Comparison of ENCODE assay signal across 9 cellular contexts in the genomic region with DNA sequence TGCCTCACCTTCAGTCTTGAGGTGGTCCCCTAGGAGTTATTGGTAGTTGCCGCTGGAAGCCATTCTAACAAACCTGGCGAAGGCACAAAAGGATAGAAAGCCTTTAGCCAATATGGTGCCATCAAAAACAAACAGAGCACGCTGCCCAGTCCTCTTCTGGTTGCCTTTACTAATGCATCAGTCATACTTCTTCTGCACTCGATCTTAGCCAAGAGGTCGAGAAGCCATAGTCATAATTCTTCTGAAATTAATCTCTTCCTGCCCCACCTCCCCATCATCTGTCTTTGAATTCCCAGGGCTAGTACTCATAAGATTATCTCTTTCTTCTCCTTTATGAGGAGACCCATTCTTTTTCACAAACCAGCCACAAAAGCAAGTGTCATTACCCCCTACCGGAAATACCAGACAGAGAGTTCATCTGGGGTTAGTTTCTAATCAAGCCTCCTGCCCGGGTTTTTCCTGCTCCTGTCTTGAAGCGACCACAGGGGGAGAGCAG. TPM values are rescaled to one million over a fixed set of nuclear protein-coding genes. Genes with fewer than 3 reads are reported as not detected.
DNase-seq lines count a peak whose midpoint lies in the region; ATAC-seq and TF ChIP-seq lines count a peak whose summit lies in the region.
"Had no signal": no experiment of that assay in that cellular context is flagged by ENCODE, and none has a peak within 500 bp of the region (broad histone marks: within the 10 kb centered on the region; RNA-seq: fewer than 3 reads in every experiment).

No MANE protein-coding gene starts in this region.

- no TSS peak for BruUV-seq in HCT116 (replicated peaks; lab: Mats Ljungman, UMichigan)

- RAD21 ChIA-PET in HCT116 (lab: Charles Lee; ENCODE audit: low non-redundant PET in 1 of 2, low total read pairs in 2 of 2, uncharacterized antibody in 2 of 2, unreplicated experiment in 2 of 2), result no interaction called here

- H3K4me2 ChIP-seq in HCT116 (ENCODE audit: low read length), result peak overlapping the region; percentile 49

- TF ChIP-seq RAD21 in HCT116 (IDR thresholded peaks at IDR 0.05; ENCODE audit: low read depth), result peak; percentile 39

- peak overlapping the region; percentile 73 for H3K9ac ChIP-seq in HCT116 (ENCODE audit: low read length)

- no peaks in the 10 kb centered on the region for H3K27me3 ChIP-seq in HCT116 (ENCODE audit: insufficient read depth, low read length)
- H3K27me3 ChIP-seq in SJCRH30, result no peaks in the 10 kb centered on the region
- H3K27me3 ChIP-seq: adrenal gland, left lung had no signal

- POLR2A ChIA-PET in HCT116 (lab: Charles Lee), result interaction anchor here (1.9 kb wide), 1 partner anchor 10 kb away, joined by 7 read pairs; no protein-coding TSS in a partner anchor

- ATAC-seq in HCT116, result peak; percentile 60
- peak; percentile 34 for ATAC-seq in stimulated activated naive CD8-positive, alpha-beta T cell treated with anti-CD3 and anti-CD28 coated beads, Interleukin-15, Interleukin-2, amounts not matched to agents 100 U/mL and 50 U/mL, for 24 hours

- TF ChIP-seq POLR2A in HCT116 (IDR thresholded peaks at IDR 0.05; ENCODE audit: borderline replicate concordance, extremely low read depth, insufficient read depth, insufficient read length), result no peak

- H3K27ac ChIP-seq in HCT116 (ENCODE audit: low read depth, low read length) (peak overlapping the region; percentile 92), SJCRH30 (peak overlapping the region; percentile 38)
- H3K27ac ChIP-seq: adrenal gland had no signal

- H3K4me3 ChIP-seq in HCT116 (replicated peaks in 1 of 2; ENCODE audit: low read depth in 1 of 2, low read length in 2 of 2) (peak overlapping the region in 1 of 2 experiments; percentile 27; a peak in 1 of 4 replicates), SJCRH30 (no peak overlapping the region), fibroblast of mammary gland (ENCODE audit: control insufficient read depth, low read depth, low read length) (no peak overlapping the region)
- H3K4me3 ChIP-seq: adrenal gland, left lung had no signal

- H3K9me2 ChIP-seq in HCT116 (ENCODE audit: insufficient read depth), result no peaks in the 10 kb centered on the region

- H3K9me3 ChIP-seq in HCT116 (ENCODE audit: control insufficient read depth in 1 of 2, insufficient read depth in 1 of 2, low read depth in 1 of 2, low read length in 2 of 2), result peaks cover 0 to 12% of the 10 kb centered on the region in 2 experiments; a peak in 1 of 4 replicates
- no peaks in the 10 kb centered on the region for H3K9me3 ChIP-seq in SJCRH30 (replicated peaks)
- H3K9me3 ChIP-seq: adrenal gland, left lung had no signal

- H4K20me1 ChIP-seq in HCT116 (ENCODE audit: insufficient read depth), result no peaks in the 10 kb centered on the region

- CTCF ChIA-PET in HCT116 (lab: Charles Lee), result no interaction called here

- no peak overlapping the region for H2AFZ ChIP-seq in HCT116 (ENCODE audit: low read depth, low read length, poor library complexity, severe bottlenecking)

- H3K36me3 ChIP-seq in HCT116 (ENCODE audit: control insufficient read depth in 1 of 2, insufficient read depth in 2 of 2, low read length in 2 of 2) (peaks cover 0 to 19% of the 10 kb centered on the region in 2 experiments; a peak in 2 of 4 replicates), SJCRH30 (no peaks in the 10 kb centered on the region)
- H3K36me3 ChIP-seq: adrenal gland, left lung had no signal

- peaks cover 51 to 63% of the 10 kb centered on the region in 2 experiments for H3K4me1 ChIP-seq in HCT116 (ENCODE audit: control insufficient read depth in 1 of 2, insufficient read depth in 2 of 2, low read length in 2 of 2)
- peaks cover 24% of the 10 kb centered on the region for H3K4me1 ChIP-seq in SJCRH30

- intact Hi-C loops in HCT116 (cut with micrococcal nuclease), result loop anchor here (10.0 kb wide), 1 partner anchor 175 kb away; no protein-coding TSS in a partner anchor

- DNase-seq in HCT116 (ENCODE audit: low read depth, low spot score) (peak; percentile 91), SJCRH30 (peak; percentile 28 to 43), fibroblast of mammary gland (ENCODE audit: low read depth) (peak; percentile 82), Ammon's horn (ENCODE audit: low spot score) (no peak), anterior cingulate cortex (lab: John Stamatoyannopoulos, UW) (no peak), NCI-H345 (lab: John Stamatoyannopoulos, UW) (no peak)
- no peak for DNase-seq in stimulated activated naive CD8-positive, alpha-beta T cell treated with anti-CD3 and anti-CD28 coated beads, Interleukin-15, Interleukin-2, amounts not matched to agents 100 U/mL and 50 U/mL, for 24 hours
- DNase-seq: adrenal gland, left lung had no signal

- no peaks in the 10 kb centered on the region for H3K79me2 ChIP-seq in HCT116 (ENCODE audit: insufficient read depth, low read length)

- no peak for TF ChIP-seq CTCF in HCT116 (IDR thresholded peaks at IDR 0.05 in 2 of 3, conservative IDR thresholded peaks at IDR 0.05 in 1 of 3; ENCODE audit: borderline replicate concordance in 1 of 3, insufficient read depth in 1 of 3, low read depth in 2 of 3, low read length in 2 of 3)
- no peak for TF ChIP-seq CTCF in fibroblast of mammary gland (conservative IDR thresholded peaks at IDR 0.05; ENCODE audit: control insufficient read depth, insufficient read depth, low read depth, low read length)

TF ChIP-seq in HCT116, 20 proteins besides CTCF, POLR2A, EP300 and RAD21 (continues in another document):
- peak; percentile 66 for TF ChIP-seq POLR2AphosphoS5 (IDR thresholded peaks at IDR 0.05; ENCODE audit: low read depth, low read length)
- TF ChIP-seq, protein P1, sequence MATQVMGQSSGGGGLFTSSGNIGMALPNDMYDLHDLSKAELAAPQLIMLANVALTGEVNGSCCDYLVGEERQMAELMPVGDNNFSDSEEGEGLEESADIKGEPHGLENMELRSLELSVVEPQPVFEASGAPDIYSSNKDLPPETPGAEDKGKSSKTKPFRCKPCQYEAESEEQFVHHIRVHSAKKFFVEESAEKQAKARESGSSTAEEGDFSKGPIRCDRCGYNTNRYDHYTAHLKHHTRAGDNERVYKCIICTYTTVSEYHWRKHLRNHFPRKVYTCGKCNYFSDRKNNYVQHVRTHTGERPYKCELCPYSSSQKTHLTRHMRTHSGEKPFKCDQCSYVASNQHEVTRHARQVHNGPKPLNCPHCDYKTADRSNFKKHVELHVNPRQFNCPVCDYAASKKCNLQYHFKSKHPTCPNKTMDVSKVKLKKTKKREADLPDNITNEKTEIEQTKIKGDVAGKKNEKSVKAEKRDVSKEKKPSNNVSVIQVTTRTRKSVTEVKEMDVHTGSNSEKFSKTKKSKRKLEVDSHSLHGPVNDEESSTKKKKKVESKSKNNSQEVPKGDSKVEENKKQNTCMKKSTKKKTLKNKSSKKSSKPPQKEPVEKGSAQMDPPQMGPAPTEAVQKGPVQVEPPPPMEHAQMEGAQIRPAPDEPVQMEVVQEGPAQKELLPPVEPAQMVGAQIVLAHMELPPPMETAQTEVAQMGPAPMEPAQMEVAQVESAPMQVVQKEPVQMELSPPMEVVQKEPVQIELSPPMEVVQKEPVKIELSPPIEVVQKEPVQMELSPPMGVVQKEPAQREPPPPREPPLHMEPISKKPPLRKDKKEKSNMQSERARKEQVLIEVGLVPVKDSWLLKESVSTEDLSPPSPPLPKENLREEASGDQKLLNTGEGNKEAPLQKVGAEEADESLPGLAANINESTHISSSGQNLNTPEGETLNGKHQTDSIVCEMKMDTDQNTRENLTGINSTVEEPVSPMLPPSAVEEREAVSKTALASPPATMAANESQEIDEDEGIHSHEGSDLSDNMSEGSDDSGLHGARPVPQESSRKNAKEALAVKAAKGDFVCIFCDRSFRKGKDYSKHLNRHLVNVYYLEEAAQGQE (IDR thresholded peaks at IDR 0.05; ENCODE audit: low read depth), result no peak
- TF ChIP-seq SIN3A (IDR thresholded peaks at IDR 0.05; ENCODE audit: low read depth), result 0 out of 2 replicates have a peak, but pooled peaks have one; percentile 58
- no peak for TF ChIP-seq ZNF274 (IDR thresholded peaks at IDR 0.05; ENCODE audit: low read depth, low read length)
- TF ChIP-seq SP1 (IDR thresholded peaks at IDR 0.05; ENCODE audit: low read depth), result peak; percentile 96
- peak; percentile 67; the same call in 1 of the 2 replicates for TF ChIP-seq SRF (IDR thresholded peaks at IDR 0.05; ENCODE audit: low read depth)
- peak; percentile 91 for TF ChIP-seq JUND (IDR thresholded peaks at IDR 0.05)
- TF ChIP-seq, protein P2, sequence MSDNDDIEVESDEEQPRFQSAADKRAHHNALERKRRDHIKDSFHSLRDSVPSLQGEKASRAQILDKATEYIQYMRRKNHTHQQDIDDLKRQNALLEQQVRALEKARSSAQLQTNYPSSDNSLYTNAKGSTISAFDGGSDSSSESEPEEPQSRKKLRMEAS (IDR thresholded peaks at IDR 0.05), result peak; percentile 96
- TF ChIP-seq EZH2phosphoT487 (IDR thresholded peaks at IDR 0.05; ENCODE audit: borderline replicate concordance), result no peak
- no peak for TF ChIP-seq EZH2 (IDR thresholded peaks at IDR 0.05)
- TF ChIP-seq, protein P3, sequence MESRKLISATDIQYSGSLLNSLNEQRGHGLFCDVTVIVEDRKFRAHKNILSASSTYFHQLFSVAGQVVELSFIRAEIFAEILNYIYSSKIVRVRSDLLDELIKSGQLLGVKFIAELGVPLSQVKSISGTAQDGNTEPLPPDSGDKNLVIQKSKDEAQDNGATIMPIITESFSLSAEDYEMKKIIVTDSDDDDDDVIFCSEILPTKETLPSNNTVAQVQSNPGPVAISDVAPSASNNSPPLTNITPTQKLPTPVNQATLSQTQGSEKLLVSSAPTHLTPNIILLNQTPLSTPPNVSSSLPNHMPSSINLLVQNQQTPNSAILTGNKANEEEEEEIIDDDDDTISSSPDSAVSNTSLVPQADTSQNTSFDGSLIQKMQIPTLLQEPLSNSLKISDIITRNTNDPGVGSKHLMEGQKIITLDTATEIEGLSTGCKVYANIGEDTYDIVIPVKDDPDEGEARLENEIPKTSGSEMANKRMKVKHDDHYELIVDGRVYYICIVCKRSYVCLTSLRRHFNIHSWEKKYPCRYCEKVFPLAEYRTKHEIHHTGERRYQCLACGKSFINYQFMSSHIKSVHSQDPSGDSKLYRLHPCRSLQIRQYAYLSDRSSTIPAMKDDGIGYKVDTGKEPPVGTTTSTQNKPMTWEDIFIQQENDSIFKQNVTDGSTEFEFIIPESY (IDR thresholded peaks at IDR 0.05; ENCODE audit: extremely low read depth, insufficient replicate concordance, low read length), result no peak
- TF ChIP-seq ZFX (IDR thresholded peaks at IDR 0.05), result no peak
- TF ChIP-seq, protein P4, sequence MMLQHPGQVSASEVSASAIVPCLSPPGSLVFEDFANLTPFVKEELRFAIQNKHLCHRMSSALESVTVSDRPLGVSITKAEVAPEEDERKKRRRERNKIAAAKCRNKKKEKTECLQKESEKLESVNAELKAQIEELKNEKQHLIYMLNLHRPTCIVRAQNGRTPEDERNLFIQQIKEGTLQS (IDR thresholded peaks at IDR 0.05), result no peak
- peak; percentile 92 for TF ChIP-seq CEBPB (IDR thresholded peaks at IDR 0.05; ENCODE audit: low read depth)
- TF ChIP-seq TCF7L2 (IDR thresholded peaks at IDR 0.05; ENCODE audit: borderline replicate concordance, extremely low read depth, insufficient read depth, insufficient read length), result no peak

RNA-seq across cellular contexts. Expression of a gene that starts 21.4 kb away (rescaled TPM):
- 51.5 TPM for total RNA-seq in HCT116 (2021; ENCODE audit: unreplicated experiment)
- 58.5 and 60.4 TPM in 2 replicates for polyA plus RNA-seq in HCT116 (2012)
- not detected in 2 replicates for total RNA-seq in SJCRH30 (2014; rRNA removed; shearing (Covaris generic))

Comparison
In these comparisons a context has a peak if more than half of its experiments do, and no peak if none do; other contexts are left out.
1. DNase-seq: peak in HCT116 (single experiment), SJCRH30 (2 of 2) and fibroblast of mammary gland (single experiment); none in stimulated activated naive CD8-positive, alpha-beta T cell treated with anti-CD3 and anti-CD28 coated beads, Interleukin-15, Interleukin-2, amounts not matched to agents 100 U/mL and 50 U/mL, for 24 hours (single experiment), Ammon's horn (single experiment), anterior cingulate cortex (0 of 58) and NCI-H345 (single experiment).
2. RNA of a gene that starts 21.4 kb away (total RNA-seq): 51.5 TPM in HCT116 (single experiment); not detected in SJCRH30; every median in the first group is over 10 times any median in the second.